ENCODE assay signal across 9 cellular contexts in genomic region chr7:142485617-142486226, GRCh38.
DNase-seq lines count a peak whose midpoint lies in the region; ATAC-seq, FAIRE-seq and TF ChIP-seq lines count a peak whose summit lies in the region.
"Had no signal": no experiment of that assay in that cellular context is flagged by ENCODE, and none has a peak within 500 bp of the region (broad histone marks: within the 10 kb centered on the region; RNA-seq: fewer than 3 reads in every experiment).

No MANE protein-coding gene starts in this region.

- no peak overlapping the region for H3K27ac ChIP-seq in astrocyte (ENCODE audit: low read depth, low read length)

- H3K4me2 ChIP-seq in astrocyte (ENCODE audit: low read length), result no peak overlapping the region

- POLR2A ChIA-PET in naive thymus-derived CD8-positive, alpha-beta T cell (lab: Charles Lee), result interaction anchor here (0.9 to 9.5 kb wide), 5 partner anchors 9 to 326 kb away, joined by 3 to 48 read pairs (median 4); no protein-coding TSS in a partner anchor

- no peak overlapping the region for H3K9ac ChIP-seq in astrocyte (ENCODE audit: low read length)

- no peak overlapping the region for H3K4me3 ChIP-seq in astrocyte (ENCODE audit: insufficient read depth, low read depth, low read length)

- ATAC-seq in naive thymus-derived CD8-positive, alpha-beta T cell, result peak; percentile 10 to 42
- no peak for ATAC-seq in HG03196 (IDR thresholded peaks at IDR 0.05; ENCODE audit: unreplicated experiment)

- no peak for FAIRE-seq in astrocyte (lab: Jason Lieb, UNC)

- in situ Hi-C loops in KBM-7 (cut with MboI; ENCODE audit: low pct_unique_long_range_greater_than_20kb, low sequenced_read_pairs), result no loop called here

- peak; percentile 30 for TF ChIP-seq CTCF in astrocyte (IDR thresholded peaks at IDR 0.05; ENCODE audit: insufficient read depth, low read depth, low read length)

- no peaks in the 10 kb centered on the region for H3K79me2 ChIP-seq in astrocyte (ENCODE audit: insufficient read depth, low read length)

- no peaks in the 10 kb centered on the region for H3K4me1 ChIP-seq in astrocyte (ENCODE audit: insufficient read depth, low read length)

- no peaks in the 10 kb centered on the region for H3K9me3 Mint-ChIP-seq in astrocyte (ENCODE audit: unreplicated experiment)
- H3K9me3 Mint-ChIP-seq in naive thymus-derived CD8-positive, alpha-beta T cell, result no peaks in the 10 kb centered on the region

- H3K27ac Mint-ChIP-seq in astrocyte (ENCODE audit: unreplicated experiment), result no peak overlapping the region
- H3K27ac Mint-ChIP-seq in naive thymus-derived CD8-positive, alpha-beta T cell, result peak overlapping the region; percentile 31 to 89 (median 72)

- H3K36me3 Mint-ChIP-seq in astrocyte (ENCODE audit: low read depth, unreplicated experiment), result no peaks in the 10 kb centered on the region
- peaks cover 0 to 2% (median 0%) of the 10 kb centered on the region in 3 donors for H3K36me3 Mint-ChIP-seq in naive thymus-derived CD8-positive, alpha-beta T cell

- peak; percentile 13 for DNase-seq in DMS 273 (lab: John Stamatoyannopoulos, UW; ENCODE audit: unreplicated experiment)
- no peak for DNase-seq in DMS 273 treated with DMSO at 0.1 percent for 48 hours (lab: John Stamatoyannopoulos, UW)
- peak; percentile 53 for DNase-seq in KBM-7
- no peak for DNase-seq in astrocyte (ENCODE audit: low read depth)
- peak in 4 of 10 donors; percentile 13 to 40 (median 25) for DNase-seq in naive thymus-derived CD8-positive, alpha-beta T cell
- no peak for DNase-seq in hepatic stellate cell (ENCODE audit: low spot score)
- no peak for DNase-seq in NCI-H1105 (lab: John Stamatoyannopoulos, UW)
- DNase-seq: NCI-H69 had no signal

- H3K27me3 ChIP-seq in astrocyte (ENCODE audit: insufficient read depth, low read length), result peaks cover 7% of the 10 kb centered on the region

- no peaks in the 10 kb centered on the region for H3K9me3 ChIP-seq in astrocyte (ENCODE audit: insufficient read depth, low read depth, low read length)

- no peak overlapping the region for H2AFZ ChIP-seq in astrocyte (ENCODE audit: low read depth, low read length)

- H3K36me3 ChIP-seq in astrocyte (ENCODE audit: insufficient read depth, low read length), result no peaks in the 10 kb centered on the region

- H4K20me1 ChIP-seq in astrocyte (ENCODE audit: insufficient read depth, low read length), result no peaks in the 10 kb centered on the region

- H3K4me1 Mint-ChIP-seq in astrocyte (ENCODE audit: low read depth, unreplicated experiment), result peaks cover 2% of the 10 kb centered on the region
- H3K4me1 Mint-ChIP-seq in naive thymus-derived CD8-positive, alpha-beta T cell, result peaks cover 23 to 65% (median 56%) of the 10 kb centered on the region in 4 donors

- H3K4me3 Mint-ChIP-seq in astrocyte (ENCODE audit: unreplicated experiment), result no peak overlapping the region
- peak overlapping the region in 6 of 10 donors; percentile 1 to 59 (median 26) for H3K4me3 Mint-ChIP-seq in naive thymus-derived CD8-positive, alpha-beta T cell

- peaks cover 23% of the 10 kb centered on the region for H3K27me3 Mint-ChIP-seq in astrocyte (ENCODE audit: low read depth, unreplicated experiment)
- H3K27me3 Mint-ChIP-seq in naive thymus-derived CD8-positive, alpha-beta T cell, result no peaks in the 10 kb centered on the region

Comparison
In these comparisons a context has a peak if more than half of its experiments do, and no peak if none do; other contexts are left out.
1. DNase-seq: peak in DMS 273 (single experiment) and KBM-7 (single experiment); none in DMS 273 treated with DMSO at 0.1 percent for 48 hours (single experiment), astrocyte (single experiment), hepatic stellate cell (single experiment) and NCI-H1105 (single experiment).